Comparison of ENCODE assay signal across 1 cellular context in the genomic region with DNA sequence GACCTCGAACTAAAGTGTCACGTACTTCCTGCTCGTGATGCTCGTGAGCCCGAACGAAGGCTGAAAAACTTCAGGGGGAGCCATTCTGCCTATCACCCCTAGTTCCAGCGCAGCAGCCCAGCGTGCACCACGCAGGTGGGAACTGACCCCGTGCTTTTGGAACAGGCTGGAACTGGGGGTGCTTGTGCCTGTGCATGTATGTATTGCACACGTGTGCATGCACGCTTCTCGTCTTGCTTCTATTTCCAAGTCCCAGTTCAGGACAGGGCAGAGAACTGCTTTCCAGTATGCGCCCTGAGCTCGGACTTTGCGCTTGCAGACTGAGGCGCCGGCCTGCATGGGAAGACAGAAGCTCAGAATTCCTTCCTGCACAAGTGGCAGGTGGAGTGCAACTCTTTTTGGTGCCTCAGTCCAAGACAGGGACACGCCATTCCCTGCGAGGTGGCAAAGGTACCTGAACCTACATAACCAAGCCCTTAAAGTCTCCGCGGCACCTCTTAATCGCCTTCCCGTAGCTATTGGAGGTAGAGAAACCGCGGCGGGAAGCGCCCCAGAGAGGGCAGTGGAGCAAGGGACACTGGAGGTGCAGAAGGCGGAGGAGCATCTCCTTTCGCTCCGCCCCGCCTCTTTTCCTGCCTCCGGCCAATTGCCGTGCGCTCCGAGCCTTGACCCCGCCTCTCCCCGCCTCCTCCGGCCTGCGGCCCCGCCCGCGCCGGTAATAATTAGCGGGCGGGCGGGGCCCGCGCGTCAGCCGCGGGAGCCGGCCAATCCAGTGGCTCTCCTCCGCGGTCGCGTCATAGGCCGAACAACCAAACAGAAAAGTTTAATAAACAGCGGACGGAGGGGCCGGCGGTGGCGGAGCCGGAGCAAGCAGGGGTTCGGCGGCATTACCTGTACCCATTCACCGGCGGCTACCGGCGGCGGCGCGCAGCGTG.
TF ChIP-seq lines count a peak whose summit lies in the region.

A gene (plus strand): TSS at position 826 of the 935 bp plus-strand sequence. CDS start 60,669 bp downstream, outside the sequence.

TF ChIP-seq in H1, 55 proteins besides CTCF, POLR2A, EP300 and RAD21 (continues in another document):
- TF ChIP-seq SAP30 (IDR thresholded peaks at IDR 0.05; ENCODE audit: insufficient read depth, insufficient replicate concordance, low read length) (no peak), YY1 (IDR thresholded peaks at IDR 0.05; ENCODE audit: low read depth, low read length) (no peak), GABPA (IDR thresholded peaks at IDR 0.05; ENCODE audit: borderline replicate concordance, insufficient read depth, low read length) (no peak), TBP (IDR thresholded peaks at IDR 0.05; ENCODE audit: low read depth, low read length) (peak; percentile 92), FOSL1 (IDR thresholded peaks at IDR 0.05; ENCODE audit: insufficient read depth, low read depth, low read length) (no peak), RNF2 (IDR thresholded peaks at IDR 0.05; ENCODE audit: borderline replicate concordance, low read depth, low read length, missing control alignments, poor library complexity, severe bottlenecking) (no peak), CTBP2 (IDR thresholded peaks at IDR 0.05; ENCODE audit: borderline replicate concordance, insufficient read depth, insufficient read length, low read length) (no peak), SIX5 (IDR thresholded peaks at IDR 0.05; ENCODE audit: low read depth, low read length) (no peak), RFX5 (IDR thresholded peaks at IDR 0.05; ENCODE audit: borderline replicate concordance, low read depth, low read length) (no peak), PHF8 (conservative IDR thresholded peaks at IDR 0.05; ENCODE audit: low read depth, low read length) (peak; percentile 12; the same call in 1 of the 2 replicates), ZNF274 (IDR thresholded peaks at IDR 0.05; ENCODE audit: borderline replicate concordance, extremely low read depth, low read length) (no peak), KDM1A (IDR thresholded peaks at IDR 0.05; ENCODE audit: borderline replicate concordance, low read length) (no peak), KDM5A (IDR thresholded peaks at IDR 0.05; ENCODE audit: low read length) (no peak), TAF1 (IDR thresholded peaks at IDR 0.05; ENCODE audit: low read depth, low read length) (peak; percentile 91), RXRA (IDR thresholded peaks at IDR 0.05; ENCODE audit: insufficient read depth, low read depth, low read length) (no peak), CHD2 (IDR thresholded peaks at IDR 0.05; ENCODE audit: low read length) (no peak), BCL11A (IDR thresholded peaks at IDR 0.05; ENCODE audit: low read depth in 2 of 2, low read length in 2 of 2) (no peak), JUN (IDR thresholded peaks at IDR 0.05; ENCODE audit: low read depth, low read length) (no peak), RBBP5 (IDR thresholded peaks at IDR 0.05; ENCODE audit: borderline replicate concordance, low read depth, low read length) (0 out of 2 replicates have a peak, but pooled peaks have one; percentile 47), CHD1 (IDR thresholded peaks at IDR 0.05; ENCODE audit: low read depth, low read length) (no peak), SP2 (IDR thresholded peaks at IDR 0.05; ENCODE audit: low read length) (no peak), SIRT6 (IDR thresholded peaks at IDR 0.05; ENCODE audit: low read length) (no peak), CEBPB (IDR thresholded peaks at IDR 0.05; ENCODE audit: low read depth, low read length) (no peak), MAFK (IDR thresholded peaks at IDR 0.05; ENCODE audit: low read depth, low read length) (no peak), SRF (IDR thresholded peaks at IDR 0.05; ENCODE audit: low read depth, low read length) (no peak), CBX8 (IDR thresholded peaks at IDR 0.05; ENCODE audit: borderline replicate concordance, low read depth, low read length) (no peak), SUZ12 (IDR thresholded peaks at IDR 0.05; ENCODE audit: low read length) (no peak), BACH1 (IDR thresholded peaks at IDR 0.05; ENCODE audit: low read length) (no peak), KDM4A (IDR thresholded peaks at IDR 0.05; ENCODE audit: low read depth, low read length, severe bottlenecking) (peak; percentile 21), JUND (IDR thresholded peaks at IDR 0.05; ENCODE audit: low read length) (no peak), BRCA1 (IDR thresholded peaks at IDR 0.05; ENCODE audit: low read depth, low read length) (no peak), POU5F1 (IDR thresholded peaks at IDR 0.05; ENCODE audit: low read depth, low read length) (no peak), SIN3A (conservative IDR thresholded peaks at IDR 0.05 in 1 of 2, IDR thresholded peaks at IDR 0.05 in 1 of 2; ENCODE audit: low read depth in 1 of 2, low read length in 2 of 2) (0 out of 4 replicates have a peak, but pooled peaks of 1 of the 2 experiments have one; percentile 5), EZH2 (IDR thresholded peaks at IDR 0.05; ENCODE audit: low read depth, low read length, severe bottlenecking) (no peak), NANOG (IDR thresholded peaks at IDR 0.05; ENCODE audit: insufficient read depth, low read depth, low read length, poor library complexity, severe bottlenecking) (peak; percentile 1), CREB1 (IDR thresholded peaks at IDR 0.05) (peak; percentile 78), HDAC2 (IDR thresholded peaks at IDR 0.05; ENCODE audit: borderline replicate concordance in 1 of 2, low read depth in 2 of 2, low read length in 2 of 2) (0 out of 4 replicates have a peak, but pooled peaks of 1 of the 2 experiments have one; percentile 45), SP1 (IDR thresholded peaks at IDR 0.05; ENCODE audit: low read depth, low read length) (peak; percentile 68), EGR1 (IDR thresholded peaks at IDR 0.05; ENCODE audit: borderline replicate concordance, low read depth, low read length) (no peak), ASH2L (IDR thresholded peaks at IDR 0.05; ENCODE audit: low read length) (peak; percentile 82), NRF1 (IDR thresholded peaks at IDR 0.05; ENCODE audit: low read depth, low read length) (no peak; the same call in 1 of the 2 replicates), SP4 (IDR thresholded peaks at IDR 0.05; ENCODE audit: low read length) (no peak; the same call in 1 of the 2 replicates), GTF2F1 (IDR thresholded peaks at IDR 0.05; ENCODE audit: borderline replicate concordance, low read depth, low read length) (no peak), TEAD4 (IDR thresholded peaks at IDR 0.05; ENCODE audit: low read depth, low read length) (no peak), POLR2AphosphoS5 (IDR thresholded peaks at IDR 0.05; ENCODE audit: low read depth, low read length) (peak; percentile 86), CBX5 (IDR thresholded peaks at IDR 0.05; ENCODE audit: low read depth, low read length) (no peak), HDAC6 (IDR thresholded peaks at IDR 0.05; ENCODE audit: low read depth, low read length) (no peak), TAF7 (optimal IDR thresholded peaks at IDR 0.05; ENCODE audit: borderline replicate concordance, low read depth, low read length) (peak; percentile 63)
- TF ChIP-seq, protein P1, sequence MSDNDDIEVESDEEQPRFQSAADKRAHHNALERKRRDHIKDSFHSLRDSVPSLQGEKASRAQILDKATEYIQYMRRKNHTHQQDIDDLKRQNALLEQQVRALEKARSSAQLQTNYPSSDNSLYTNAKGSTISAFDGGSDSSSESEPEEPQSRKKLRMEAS (IDR thresholded peaks at IDR 0.05) = peak; percentile 77
- TF ChIP-seq, protein P2, sequence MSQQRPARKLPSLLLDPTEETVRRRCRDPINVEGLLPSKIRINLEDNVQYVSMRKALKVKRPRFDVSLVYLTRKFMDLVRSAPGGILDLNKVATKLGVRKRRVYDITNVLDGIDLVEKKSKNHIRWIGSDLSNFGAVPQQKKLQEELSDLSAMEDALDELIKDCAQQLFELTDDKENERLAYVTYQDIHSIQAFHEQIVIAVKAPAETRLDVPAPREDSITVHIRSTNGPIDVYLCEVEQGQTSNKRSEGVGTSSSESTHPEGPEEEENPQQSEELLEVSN (IDR thresholded peaks at IDR 0.05) = peak; percentile 21; the same call in 1 of the 2 replicates
- TF ChIP-seq, protein P3, sequence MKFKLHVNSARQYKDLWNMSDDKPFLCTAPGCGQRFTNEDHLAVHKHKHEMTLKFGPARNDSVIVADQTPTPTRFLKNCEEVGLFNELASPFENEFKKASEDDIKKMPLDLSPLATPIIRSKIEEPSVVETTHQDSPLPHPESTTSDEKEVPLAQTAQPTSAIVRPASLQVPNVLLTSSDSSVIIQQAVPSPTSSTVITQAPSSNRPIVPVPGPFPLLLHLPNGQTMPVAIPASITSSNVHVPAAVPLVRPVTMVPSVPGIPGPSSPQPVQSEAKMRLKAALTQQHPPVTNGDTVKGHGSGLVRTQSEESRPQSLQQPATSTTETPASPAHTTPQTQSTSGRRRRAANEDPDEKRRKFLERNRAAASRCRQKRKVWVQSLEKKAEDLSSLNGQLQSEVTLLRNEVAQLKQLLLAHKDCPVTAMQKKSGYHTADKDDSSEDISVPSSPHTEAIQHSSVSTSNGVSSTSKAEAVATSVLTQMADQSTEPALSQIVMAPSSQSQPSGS (IDR thresholded peaks at IDR 0.05; ENCODE audit: low read length) = no peak
- TF ChIP-seq, protein P4, sequence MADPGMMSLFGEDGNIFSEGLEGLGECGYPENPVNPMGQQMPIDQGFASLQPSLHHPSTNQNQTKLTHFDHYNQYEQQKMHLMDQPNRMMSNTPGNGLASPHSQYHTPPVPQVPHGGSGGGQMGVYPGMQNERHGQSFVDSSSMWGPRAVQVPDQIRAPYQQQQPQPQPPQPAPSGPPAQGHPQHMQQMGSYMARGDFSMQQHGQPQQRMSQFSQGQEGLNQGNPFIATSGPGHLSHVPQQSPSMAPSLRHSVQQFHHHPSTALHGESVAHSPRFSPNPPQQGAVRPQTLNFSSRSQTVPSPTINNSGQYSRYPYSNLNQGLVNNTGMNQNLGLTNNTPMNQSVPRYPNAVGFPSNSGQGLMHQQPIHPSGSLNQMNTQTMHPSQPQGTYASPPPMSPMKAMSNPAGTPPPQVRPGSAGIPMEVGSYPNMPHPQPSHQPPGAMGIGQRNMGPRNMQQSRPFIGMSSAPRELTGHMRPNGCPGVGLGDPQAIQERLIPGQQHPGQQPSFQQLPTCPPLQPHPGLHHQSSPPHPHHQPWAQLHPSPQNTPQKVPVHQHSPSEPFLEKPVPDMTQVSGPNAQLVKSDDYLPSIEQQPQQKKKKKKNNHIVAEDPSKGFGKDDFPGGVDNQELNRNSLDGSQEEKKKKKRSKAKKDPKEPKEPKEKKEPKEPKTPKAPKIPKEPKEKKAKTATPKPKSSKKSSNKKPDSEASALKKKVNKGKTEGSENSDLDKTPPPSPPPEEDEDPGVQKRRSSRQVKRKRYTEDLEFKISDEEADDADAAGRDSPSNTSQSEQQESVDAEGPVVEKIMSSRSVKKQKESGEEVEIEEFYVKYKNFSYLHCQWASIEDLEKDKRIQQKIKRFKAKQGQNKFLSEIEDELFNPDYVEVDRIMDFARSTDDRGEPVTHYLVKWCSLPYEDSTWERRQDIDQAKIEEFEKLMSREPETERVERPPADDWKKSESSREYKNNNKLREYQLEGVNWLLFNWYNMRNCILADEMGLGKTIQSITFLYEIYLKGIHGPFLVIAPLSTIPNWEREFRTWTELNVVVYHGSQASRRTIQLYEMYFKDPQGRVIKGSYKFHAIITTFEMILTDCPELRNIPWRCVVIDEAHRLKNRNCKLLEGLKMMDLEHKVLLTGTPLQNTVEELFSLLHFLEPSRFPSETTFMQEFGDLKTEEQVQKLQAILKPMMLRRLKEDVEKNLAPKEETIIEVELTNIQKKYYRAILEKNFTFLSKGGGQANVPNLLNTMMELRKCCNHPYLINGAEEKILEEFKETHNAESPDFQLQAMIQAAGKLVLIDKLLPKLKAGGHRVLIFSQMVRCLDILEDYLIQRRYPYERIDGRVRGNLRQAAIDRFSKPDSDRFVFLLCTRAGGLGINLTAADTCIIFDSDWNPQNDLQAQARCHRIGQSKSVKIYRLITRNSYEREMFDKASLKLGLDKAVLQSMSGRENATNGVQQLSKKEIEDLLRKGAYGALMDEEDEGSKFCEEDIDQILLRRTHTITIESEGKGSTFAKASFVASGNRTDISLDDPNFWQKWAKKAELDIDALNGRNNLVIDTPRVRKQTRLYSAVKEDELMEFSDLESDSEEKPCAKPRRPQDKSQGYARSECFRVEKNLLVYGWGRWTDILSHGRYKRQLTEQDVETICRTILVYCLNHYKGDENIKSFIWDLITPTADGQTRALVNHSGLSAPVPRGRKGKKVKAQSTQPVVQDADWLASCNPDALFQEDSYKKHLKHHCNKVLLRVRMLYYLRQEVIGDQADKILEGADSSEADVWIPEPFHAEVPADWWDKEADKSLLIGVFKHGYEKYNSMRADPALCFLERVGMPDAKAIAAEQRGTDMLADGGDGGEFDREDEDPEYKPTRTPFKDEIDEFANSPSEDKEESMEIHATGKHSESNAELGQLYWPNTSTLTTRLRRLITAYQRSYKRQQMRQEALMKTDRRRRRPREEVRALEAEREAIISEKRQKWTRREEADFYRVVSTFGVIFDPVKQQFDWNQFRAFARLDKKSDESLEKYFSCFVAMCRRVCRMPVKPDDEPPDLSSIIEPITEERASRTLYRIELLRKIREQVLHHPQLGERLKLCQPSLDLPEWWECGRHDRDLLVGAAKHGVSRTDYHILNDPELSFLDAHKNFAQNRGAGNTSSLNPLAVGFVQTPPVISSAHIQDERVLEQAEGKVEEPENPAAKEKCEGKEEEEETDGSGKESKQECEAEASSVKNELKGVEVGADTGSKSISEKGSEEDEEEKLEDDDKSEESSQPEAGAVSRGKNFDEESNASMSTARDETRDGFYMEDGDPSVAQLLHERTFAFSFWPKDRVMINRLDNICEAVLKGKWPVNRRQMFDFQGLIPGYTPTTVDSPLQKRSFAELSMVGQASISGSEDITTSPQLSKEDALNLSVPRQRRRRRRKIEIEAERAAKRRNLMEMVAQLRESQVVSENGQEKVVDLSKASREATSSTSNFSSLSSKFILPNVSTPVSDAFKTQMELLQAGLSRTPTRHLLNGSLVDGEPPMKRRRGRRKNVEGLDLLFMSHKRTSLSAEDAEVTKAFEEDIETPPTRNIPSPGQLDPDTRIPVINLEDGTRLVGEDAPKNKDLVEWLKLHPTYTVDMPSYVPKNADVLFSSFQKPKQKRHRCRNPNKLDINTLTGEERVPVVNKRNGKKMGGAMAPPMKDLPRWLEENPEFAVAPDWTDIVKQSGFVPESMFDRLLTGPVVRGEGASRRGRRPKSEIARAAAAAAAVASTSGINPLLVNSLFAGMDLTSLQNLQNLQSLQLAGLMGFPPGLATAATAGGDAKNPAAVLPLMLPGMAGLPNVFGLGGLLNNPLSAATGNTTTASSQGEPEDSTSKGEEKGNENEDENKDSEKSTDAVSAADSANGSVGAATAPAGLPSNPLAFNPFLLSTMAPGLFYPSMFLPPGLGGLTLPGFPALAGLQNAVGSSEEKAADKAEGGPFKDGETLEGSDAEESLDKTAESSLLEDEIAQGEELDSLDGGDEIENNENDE (IDR thresholded peaks at IDR 0.05; ENCODE audit: insufficient replicate concordance, low read length) = no peak
- TF ChIP-seq, protein P5, sequence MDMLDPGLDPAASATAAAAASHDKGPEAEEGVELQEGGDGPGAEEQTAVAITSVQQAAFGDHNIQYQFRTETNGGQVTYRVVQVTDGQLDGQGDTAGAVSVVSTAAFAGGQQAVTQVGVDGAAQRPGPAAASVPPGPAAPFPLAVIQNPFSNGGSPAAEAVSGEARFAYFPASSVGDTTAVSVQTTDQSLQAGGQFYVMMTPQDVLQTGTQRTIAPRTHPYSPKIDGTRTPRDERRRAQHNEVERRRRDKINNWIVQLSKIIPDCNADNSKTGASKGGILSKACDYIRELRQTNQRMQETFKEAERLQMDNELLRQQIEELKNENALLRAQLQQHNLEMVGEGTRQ (IDR thresholded peaks at IDR 0.05; ENCODE audit: low read length) = no peak
- TF ChIP-seq, protein P6, sequence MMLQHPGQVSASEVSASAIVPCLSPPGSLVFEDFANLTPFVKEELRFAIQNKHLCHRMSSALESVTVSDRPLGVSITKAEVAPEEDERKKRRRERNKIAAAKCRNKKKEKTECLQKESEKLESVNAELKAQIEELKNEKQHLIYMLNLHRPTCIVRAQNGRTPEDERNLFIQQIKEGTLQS (IDR thresholded peaks at IDR 0.05; ENCODE audit: insufficient read depth, low read depth, low read length) = no peak
